In the genomic region with DNA sequence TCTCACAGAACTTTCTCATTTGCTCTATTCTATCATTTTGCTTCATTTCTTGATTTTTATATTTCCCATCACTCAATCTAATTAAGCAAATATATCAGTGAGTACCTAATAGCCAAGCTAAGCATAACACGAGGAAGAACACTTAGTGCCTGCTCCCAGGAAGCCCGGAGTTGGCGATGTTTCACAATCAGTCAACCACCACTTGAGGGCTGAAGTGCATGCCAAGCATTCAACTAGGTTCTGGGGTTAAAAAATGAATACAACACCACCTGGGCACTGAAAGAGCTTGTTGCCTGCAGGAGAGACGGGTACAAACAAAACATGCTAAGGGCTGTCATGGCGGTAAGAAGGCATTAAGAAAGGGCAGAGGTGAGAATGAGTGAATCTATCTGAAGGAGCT, we compare ENCODE assay signal across 26 cellular contexts. TPM values are rescaled to one million over a fixed set of nuclear protein-coding genes. Genes with fewer than 3 reads are reported as not detected.
A peak's percentile ranks its signal among the peaks of the same experiment; 100 is the strongest.
DNase-seq lines count a peak whose midpoint lies in the region; ATAC-seq and TF ChIP-seq lines count a peak whose summit lies in the region.
"Had no signal": no experiment of that assay in that cellular context is flagged by ENCODE, and none has a peak within 500 bp of the region (broad histone marks: within the 10 kb centered on the region; RNA-seq: fewer than 3 reads in every experiment).

No MANE protein-coding gene starts in this region.

- H3K27me3 ChIP-seq in lower lobe of right lung (ENCODE audit: low read depth) (no peaks in the 10 kb centered on the region), uterus (no peaks in the 10 kb centered on the region)
- H3K27me3 ChIP-seq: neutrophil, tibial artery had no signal

- H3K4me3 ChIP-seq in lower lobe of right lung: no peak overlapping the region
- no peak overlapping the region for H3K4me3 ChIP-seq in uterus
- H3K4me3 ChIP-seq: tibial artery had no signal

- TF ChIP-seq POLR2A in uterus (IDR thresholded peaks at IDR 0.05): no peak

- intact Hi-C loops in lower lobe of right lung (cut with DNase I): no loop called here
- intact Hi-C loops in uterus (cut with DNase I; ENCODE audit: low total_unique reads): no loop called here

- peak; percentile 90 to 95 for ATAC-seq in lower lobe of right lung
- ATAC-seq: activated T-cell treated with anti-CD3 and anti-CD28 coated beads, Interleukin-2, amount 50 U/mL, for 4 hours; effector memory CD8-positive, alpha-beta T cell; esophagus mucosa; naive thymus-derived CD4-positive, alpha-beta T cell; Right ventricle myocardium inferior; SK-N-SH treated with all-trans-retinoic acid at 6 μM for 48 hours had no signal

- H3K9me3 ChIP-seq in lower lobe of right lung (no peaks in the 10 kb centered on the region), uterus (no peaks in the 10 kb centered on the region)
- H3K9me3 ChIP-seq: neutrophil, tibial artery had no signal

- TF ChIP-seq CTCF in lower lobe of right lung (IDR thresholded peaks at IDR 0.05) (no peak), uterus (IDR thresholded peaks at IDR 0.05) (no peak)

- no peaks in the 10 kb centered on the region for H3K36me3 ChIP-seq in lower lobe of right lung
- H3K36me3 ChIP-seq in uterus: no peaks in the 10 kb centered on the region
- H3K36me3 ChIP-seq: neutrophil, tibial artery had no signal

- H3K27ac ChIP-seq in lower lobe of right lung (peak overlapping the region; percentile 38), uterus (no peak overlapping the region)
- H3K27ac ChIP-seq: C4-2B, neutrophil, tibial artery had no signal

- DNase-seq in DMS53 treated with DMSO at 0.1 percent for 48 hours (lab: John Stamatoyannopoulos, UW; ENCODE audit: unreplicated experiment) (peak; percentile 30), NCI-H187 treated with DMSO at 0.1 percent for 48 hours (lab: John Stamatoyannopoulos, UW) (peak; percentile 10), NCI-H774 (lab: John Stamatoyannopoulos, UW) (peak; percentile 67), lower lobe of right lung (peak; percentile 72), DMS114 treated with DMSO at 0.1 percent for 48 hours (lab: John Stamatoyannopoulos, UW; ENCODE audit: unreplicated experiment) (no peak), uterus (no peak)
- DNase-seq in stimulated activated naive CD4-positive, alpha-beta T cell (lab: John Stamatoyannopoulos, UW): no peak
- DNase-seq: activated gamma-delta T cell; activated naive CD8-positive, alpha-beta T cell treated with anti-CD3 and anti-CD28 coated beads, Interleukin-2, amount 10 ng/mL, durations not matched to agents 7 days and 5 days; activated T-cell treated with anti-CD3 and anti-CD28 coated beads, Interleukin-2, amount 50 U/mL, for 4 hours; effector memory CD8-positive, alpha-beta T cell; foreskin fibroblast; islet precursor cell; naive thymus-derived CD4-positive, alpha-beta T cell; NCI-H2081; NCI-H526 treated with DMSO at 0.1 percent for 48 hours; posterior cingulate gyrus; right cardiac atrium; stimulated activated CD4-positive, alpha-beta T cell treated with anti-CD3 and anti-CD28 coated beads, Interleukin-1b, Interleukin-23, amount 100 ng/mL, for 48 hours; tibial artery had no signal

- peaks cover 11% of the 10 kb centered on the region for H3K4me1 ChIP-seq in lower lobe of right lung
- no peaks in the 10 kb centered on the region for H3K4me1 ChIP-seq in uterus
- H3K4me1 ChIP-seq: tibial artery had no signal

RNA-seq across cellular contexts. Expression of a gene that starts 47.5 kb away (rescaled TPM):
- 8.4 TPM for total RNA-seq in lower lobe of right lung
- total RNA-seq in uterus: 10 to 100 TPM in 3 of 4 donors, 1 to 10 TPM in 1; 3.5 to 81.4 (median 46.4) TPM
- total RNA-seq: HT-29 had no signal

Comparison
In these comparisons a context has a peak if more than half of its experiments do, and no peak if none do; other contexts are left out.
1. DNase-seq: peak in DMS53 treated with DMSO at 0.1 percent for 48 hours (single experiment), NCI-H187 treated with DMSO at 0.1 percent for 48 hours (single experiment), NCI-H774 (single experiment) and lower lobe of right lung (single experiment); none in DMS114 treated with DMSO at 0.1 percent for 48 hours (single experiment), stimulated activated naive CD4-positive, alpha-beta T cell (0 of 6) and uterus (0 of 2).